ENCODE assay signal across 13 cellular contexts in the genomic region with DNA sequence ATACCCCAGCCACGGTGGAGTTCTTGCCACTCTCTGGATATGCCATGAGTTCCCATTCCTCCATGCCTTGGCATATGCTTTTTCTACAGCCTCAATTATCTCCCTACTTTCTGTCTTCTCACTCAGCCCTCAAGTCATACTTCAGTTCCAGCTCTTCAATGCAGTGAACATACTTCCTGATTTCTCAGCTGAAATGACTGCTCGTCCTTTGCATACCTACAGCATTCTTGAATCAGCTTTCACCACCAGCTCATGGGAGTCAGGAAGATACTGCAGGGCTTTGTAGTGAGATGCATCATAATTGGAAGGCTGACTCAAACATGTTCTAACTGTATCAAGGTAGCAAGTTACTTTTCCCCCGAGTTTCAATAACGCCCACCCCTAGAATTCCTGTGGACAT.
DNase-seq lines count a peak whose midpoint lies in the region; ATAC-seq and TF ChIP-seq lines count a peak whose summit lies in the region.
"Had no signal": no experiment of that assay in that cellular context is flagged by ENCODE, and none has a peak within 500 bp of the region (broad histone marks: within the 10 kb centered on the region; RNA-seq: fewer than 3 reads in every experiment).

No MANE protein-coding gene starts in this region.

- H3K4me3 Mint-ChIP-seq in activated naive CD8-positive, alpha-beta T cell treated with anti-CD3 and anti-CD28 coated beads for 36 hours: no peak overlapping the region
- H3K4me3 Mint-ChIP-seq: central memory CD8-positive, alpha-beta T cell; T-helper 1 cell treated with Interleukin-12 subunit alpha and Interleukin-12 subunit beta and Interleukin-4 antibody, amounts not matched to agents 30 μg/mL and 1 μg/mL, for 36 hours had no signal

- H3K9me3 Mint-ChIP-seq in activated naive CD8-positive, alpha-beta T cell treated with anti-CD3 and anti-CD28 coated beads for 36 hours: no peaks in the 10 kb centered on the region
- H3K9me3 Mint-ChIP-seq: central memory CD8-positive, alpha-beta T cell; T-helper 1 cell treated with Interleukin-12 subunit alpha and Interleukin-12 subunit beta and Interleukin-4 antibody, amounts not matched to agents 30 μg/mL and 1 μg/mL, for 36 hours had no signal

- peaks cover 0 to 11% of the 10 kb centered on the region in 2 experiments; a peak in 2 of 4 replicates for H3K4me1 ChIP-seq in SK-N-SH (ENCODE audit: control insufficient read depth in 1 of 2, insufficient read depth in 2 of 2, low read depth in 1 of 2, low read length in 1 of 2)

- 70% methylated on average over 4 of the region's 4 CpGs for WGBS in SK-N-SH (ENCODE audit: low lambda C conversion rate)

- no peaks in the 10 kb centered on the region for H3K9me2 ChIP-seq in SK-N-SH

- H2AFZ ChIP-seq in SK-N-SH (ENCODE audit: low read depth): no peak overlapping the region

- H3K4me3 ChIP-seq in SK-N-SH (ENCODE audit: low read depth in 2 of 2, low read length in 1 of 2): no peak overlapping the region
- H3K4me3 ChIP-seq: upper lobe of right lung had no signal

- no peak for TF ChIP-seq EP300 in SK-N-SH (IDR thresholded peaks at IDR 0.05; ENCODE audit: borderline replicate concordance in 1 of 2, low read depth in 1 of 2, low read length in 1 of 2)

- DNase-seq in AG08396 (ENCODE audit: low spot score): peak; percentile 29
- DNase-seq in SK-N-SH: no peak
- peak; percentile 93 for DNase-seq in iris pigment epithelial cell (ENCODE audit: low read depth)
- no peak for DNase-seq in cerebellar nuclear complex (lab: John Stamatoyannopoulos, UW)
- no peak for DNase-seq in activated naive CD8-positive, alpha-beta T cell treated with anti-CD3 and anti-CD28 coated beads for 36 hours
- DNase-seq: erythroblast, occipital lobe, upper lobe of right lung had no signal

- no peak overlapping the region for H3K27ac Mint-ChIP-seq in activated naive CD8-positive, alpha-beta T cell treated with anti-CD3 and anti-CD28 coated beads for 36 hours
- H3K27ac Mint-ChIP-seq: T-helper 1 cell treated with Interleukin-12 subunit alpha and Interleukin-12 subunit beta and Interleukin-4 antibody, amounts not matched to agents 30 μg/mL and 1 μg/mL, for 36 hours had no signal

- H3K9me3 ChIP-seq in SK-N-SH: no peaks in the 10 kb centered on the region
- H3K9me3 ChIP-seq: upper lobe of right lung had no signal

- H3K27ac ChIP-seq in SK-N-SH (ENCODE audit: low read depth in 2 of 2, low read length in 1 of 2): peak overlapping the region in 1 of 2 experiments; percentile 55; a peak in 3 of 4 replicates
- H3K27ac ChIP-seq: upper lobe of right lung had no signal

- no peaks in the 10 kb centered on the region for H3K4me1 Mint-ChIP-seq in activated naive CD8-positive, alpha-beta T cell treated with anti-CD3 and anti-CD28 coated beads for 36 hours
- H3K4me1 Mint-ChIP-seq: central memory CD8-positive, alpha-beta T cell had no signal

- peak overlapping the region; percentile 15; the same call in 1 of the 2 replicates for H3K4me2 ChIP-seq in SK-N-SH

- ATAC-seq in HG02759 (IDR thresholded peaks at IDR 0.05; ENCODE audit: unreplicated experiment) (peak; percentile 49), HG03565 (IDR thresholded peaks at IDR 0.05; ENCODE audit: unreplicated experiment) (no peak), HG02610 (IDR thresholded peaks at IDR 0.05; ENCODE audit: unreplicated experiment) (no peak)
- ATAC-seq: upper lobe of right lung had no signal

- no peaks in the 10 kb centered on the region for H3K36me3 Mint-ChIP-seq in activated naive CD8-positive, alpha-beta T cell treated with anti-CD3 and anti-CD28 coated beads for 36 hours

- no peak overlapping the region for H3K9ac ChIP-seq in SK-N-SH

- H4K20me1 ChIP-seq in SK-N-SH (ENCODE audit: insufficient read depth): no peaks in the 10 kb centered on the region

- H3K27me3 ChIP-seq in SK-N-SH (ENCODE audit: insufficient read depth): no peaks in the 10 kb centered on the region
- H3K27me3 ChIP-seq: upper lobe of right lung had no signal

- no peak for TF ChIP-seq CTCF in SK-N-SH (IDR thresholded peaks at IDR 0.05)

- POLR2A ChIA-PET in SK-N-SH (lab: Yijun Ruan, JAX): no interaction called here

- peaks cover 4 to 21% of the 10 kb centered on the region in 2 experiments for H3K36me3 ChIP-seq in SK-N-SH (replicated peaks in 1 of 2; ENCODE audit: control insufficient read depth in 1 of 2, insufficient read depth in 2 of 2, low read length in 1 of 2)
- H3K36me3 ChIP-seq: upper lobe of right lung had no signal

- peaks cover 7% of the 10 kb centered on the region for H3F3A ChIP-seq in SK-N-SH (replicated peaks; ENCODE audit: insufficient read depth)

- peaks cover 88% of the 10 kb centered on the region for H3K79me2 ChIP-seq in SK-N-SH (ENCODE audit: insufficient read depth)

- CTCF ChIA-PET in SK-N-SH (lab: Yijun Ruan, JAX): interaction anchor here (0.8 to 1.1 kb wide), 3 partner anchors 10 to 14 kb away, joined by 3 read pairs; no protein-coding TSS in a partner anchor

- H3K27me3 Mint-ChIP-seq in activated naive CD8-positive, alpha-beta T cell treated with anti-CD3 and anti-CD28 coated beads for 36 hours: no peaks in the 10 kb centered on the region
- H3K27me3 Mint-ChIP-seq: central memory CD8-positive, alpha-beta T cell had no signal

- TF ChIP-seq RAD21 in SK-N-SH (IDR thresholded peaks at IDR 0.05; ENCODE audit: low read length): no peak

TF ChIP-seq in SK-N-SH, 30 proteins besides CTCF, POLR2A, EP300 and RAD21:
- TF ChIP-seq GABPA (IDR thresholded peaks at IDR 0.05; ENCODE audit: low read depth): no peak
- TF ChIP-seq TCF12 (IDR thresholded peaks at IDR 0.05): peak; percentile 27; the same call in 1 of the 2 replicates
- TF ChIP-seq TAF1 (IDR thresholded peaks at IDR 0.05; ENCODE audit: borderline replicate concordance, low read depth, low read length): no peak
- no peak for TF ChIP-seq FOXM1 (IDR thresholded peaks at IDR 0.05; ENCODE audit: low read depth)
- peak; percentile 66 for TF ChIP-seq ELF1 (IDR thresholded peaks at IDR 0.05)

Comparison
In these comparisons a context has a peak if more than half of its experiments do, and no peak if none do; other contexts are left out.
1. DNase-seq: peak in AG08396 (single experiment) and iris pigment epithelial cell (single experiment); none in SK-N-SH (single experiment), cerebellar nuclear complex (0 of 2) and activated naive CD8-positive, alpha-beta T cell treated with anti-CD3 and anti-CD28 coated beads for 36 hours (single experiment).